ENCODE assay signal across 25 cellular contexts in the genomic region with DNA sequence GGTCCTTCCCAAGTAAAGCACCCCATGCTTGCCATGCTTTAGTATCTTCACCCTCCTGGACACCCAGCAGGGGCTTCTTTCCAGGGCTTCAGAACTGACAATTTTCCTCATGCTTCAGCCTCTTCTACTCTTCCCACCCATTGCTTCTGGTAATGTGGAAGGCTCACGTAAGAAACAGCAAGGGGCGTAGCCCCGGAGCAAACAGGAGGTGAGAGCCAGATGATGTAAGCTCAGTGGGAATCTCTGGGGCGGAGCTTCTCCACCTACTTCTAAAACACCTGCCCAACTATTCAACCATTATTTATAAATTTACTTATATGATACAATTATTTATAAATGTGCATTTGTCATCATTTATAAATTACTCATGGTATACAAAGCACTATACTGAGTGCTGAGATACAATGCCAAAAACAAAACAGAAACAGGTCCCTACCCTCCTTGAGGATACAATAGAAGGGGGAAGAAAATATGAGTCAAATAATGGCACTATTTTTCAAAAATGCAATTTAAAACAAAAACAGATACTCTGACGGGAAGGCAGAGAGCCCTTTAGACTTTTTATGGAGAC.
DNase-seq lines count a peak whose midpoint lies in the region; ATAC-seq and TF ChIP-seq lines count a peak whose summit lies in the region.
"Had no signal": no experiment of that assay in that cellular context is flagged by ENCODE, and none has a peak within 500 bp of the region (broad histone marks: within the 10 kb centered on the region; RNA-seq: fewer than 3 reads in every experiment).

No MANE protein-coding gene starts in this region.

- H3K4me1 ChIP-seq in smooth muscle cell (ENCODE audit: low read depth), result peaks cover 4% of the 10 kb centered on the region

- H3K4me1 Mint-ChIP-seq in WTC11 (peaks cover 23% of the 10 kb centered on the region), endothelial cell (ENCODE audit: unreplicated experiment) (no peaks in the 10 kb centered on the region)
- H3K4me1 Mint-ChIP-seq in activated naive CD8-positive, alpha-beta T cell treated with anti-CD3 and anti-CD28 coated beads, Interleukin-2, amount 50 U/mL, for 24 hours, result no peaks in the 10 kb centered on the region

- CTCF ChIA-PET in WTC11 (lab: Charles Lee), result interaction anchor here (0.8 to 1.0 kb wide), 2 partner anchors 15 to 106 kb away, joined by 3 to 5 read pairs; no protein-coding TSS in a partner anchor

- H3K27me3 ChIP-seq in smooth muscle cell (ENCODE audit: low read depth), result no peaks in the 10 kb centered on the region

- H3K9me3 Mint-ChIP-seq in WTC11 (peaks cover 18% of the 10 kb centered on the region), endothelial cell (ENCODE audit: unreplicated experiment) (no peaks in the 10 kb centered on the region)
- H3K9me3 Mint-ChIP-seq in activated naive CD8-positive, alpha-beta T cell treated with anti-CD3 and anti-CD28 coated beads, Interleukin-2, amount 50 U/mL, for 24 hours, result peaks cover 5% of the 10 kb centered on the region

- no peak overlapping the region for H2AFZ ChIP-seq in smooth muscle cell (ENCODE audit: low read depth)

- H3K36me3 ChIP-seq in smooth muscle cell (ENCODE audit: low read depth), result no peaks in the 10 kb centered on the region

- POLR2A ChIA-PET in WTC11 (lab: Charles Lee), result no interaction called here

- H3K36me3 Mint-ChIP-seq in WTC11, result peaks cover 10% of the 10 kb centered on the region
- H3K36me3 Mint-ChIP-seq in endothelial cell (ENCODE audit: low read depth, unreplicated experiment), result no peaks in the 10 kb centered on the region
- H3K36me3 Mint-ChIP-seq in activated naive CD8-positive, alpha-beta T cell treated with anti-CD3 and anti-CD28 coated beads, Interleukin-2, amount 50 U/mL, for 24 hours (ENCODE audit: low read depth), result no peaks in the 10 kb centered on the region
- H3K36me3 Mint-ChIP-seq: CD8-positive, alpha-beta T cell had no signal

- H3K4me3 ChIP-seq in smooth muscle cell, result no peak overlapping the region
- H3K4me3 ChIP-seq: K562 had no signal

- DNase-seq in NCI-H146 (lab: John Stamatoyannopoulos, UW), result peak; percentile 34
- DNase-seq in NCI-H146 treated with DMSO at 0.1 percent for 48 hours (lab: John Stamatoyannopoulos, UW; ENCODE audit: unreplicated experiment), result no peak
- no peak for DNase-seq in WTC11 (ENCODE audit: low spot score)
- DNase-seq in smooth muscle cell (lab: John Stamatoyannopoulos, UW; ENCODE audit: unreplicated experiment), result no peak
- no peak for DNase-seq in endothelial cell (ENCODE audit: low spot score)
- no peak for DNase-seq in left cardiac atrium
- no peak for DNase-seq in activated naive CD8-positive, alpha-beta T cell treated with anti-CD3 and anti-CD28 coated beads, Interleukin-2, amount 50 U/mL, for 24 hours
- DNase-seq: ACHN; AML-193; C1 segment of cervical spinal cord; CD8-positive, alpha-beta T cell; DND-41; MM.1S; NCI-H1092; NCI-H1436 treated with DMSO at 0.1 percent for 48 hours; NCI-H2029 treated with DMSO at 0.1 percent for 48 hours; NCI-H2171 treated with DMSO at 0.1 percent for 48 hours; NCI-H446; NCI-H526; OCI-M1 had no signal

- H3K27me3 Mint-ChIP-seq in WTC11 (ENCODE audit: low read depth) (peaks cover 2% of the 10 kb centered on the region; the same call in 1 of the 2 replicates), endothelial cell (ENCODE audit: unreplicated experiment) (no peaks in the 10 kb centered on the region)
- H3K27me3 Mint-ChIP-seq in activated naive CD8-positive, alpha-beta T cell treated with anti-CD3 and anti-CD28 coated beads, Interleukin-2, amount 50 U/mL, for 24 hours, result peaks cover 3% of the 10 kb centered on the region

- H3K9ac ChIP-seq in smooth muscle cell (ENCODE audit: low read depth), result no peak overlapping the region

- H3F3A ChIP-seq in smooth muscle cell (ENCODE audit: low read depth), result peaks cover 6% of the 10 kb centered on the region

- no peaks in the 10 kb centered on the region for H3K79me2 ChIP-seq in smooth muscle cell (ENCODE audit: low read depth)

- ATAC-seq in WTC11 (peak; percentile 39; the same call in 1 of the 2 replicates), esophagus mucosa (peak; percentile 66), left cardiac atrium (no peak)
- no peak for ATAC-seq in activated naive CD8-positive, alpha-beta T cell treated with anti-CD3 and anti-CD28 coated beads, Interleukin-2, amount 50 U/mL, for 24 hours
- ATAC-seq: CD8-positive, alpha-beta T cell; HepG2; K562; Right ventricle myocardium inferior had no signal

- intact Hi-C loops in left cardiac atrium (cut with DNase I), result no loop called here

- H3K9me3 ChIP-seq in smooth muscle cell (replicated peaks; ENCODE audit: low read depth), result no peaks in the 10 kb centered on the region

- H3K4me3 Mint-ChIP-seq in WTC11 (no peak overlapping the region), endothelial cell (ENCODE audit: unreplicated experiment) (no peak overlapping the region)
- no peak overlapping the region for H3K4me3 Mint-ChIP-seq in activated naive CD8-positive, alpha-beta T cell treated with anti-CD3 and anti-CD28 coated beads, Interleukin-2, amount 50 U/mL, for 24 hours
- H3K4me3 Mint-ChIP-seq: CD8-positive, alpha-beta T cell had no signal

- H3K27ac ChIP-seq in smooth muscle cell (ENCODE audit: low read depth), result no peak overlapping the region
- H3K27ac ChIP-seq: 22Rv1 had no signal

- H3K27ac Mint-ChIP-seq in WTC11, result no peak overlapping the region
- no peak overlapping the region for H3K27ac Mint-ChIP-seq in endothelial cell (ENCODE audit: unreplicated experiment)
- no peak overlapping the region for H3K27ac Mint-ChIP-seq in activated naive CD8-positive, alpha-beta T cell treated with anti-CD3 and anti-CD28 coated beads, Interleukin-2, amount 50 U/mL, for 24 hours
- H3K27ac Mint-ChIP-seq: CD8-positive, alpha-beta T cell had no signal

- no peaks in the 10 kb centered on the region for H4K20me1 ChIP-seq in smooth muscle cell (ENCODE audit: low read depth)

- 80% methylated on average over 5 of the region's 5 CpGs for WGBS in smooth muscle cell (ENCODE audit: low lambda C conversion rate)

- no peak for TF ChIP-seq CTCF in WTC11 (IDR thresholded peaks at IDR 0.05)
- TF ChIP-seq CTCF in smooth muscle cell (IDR thresholded peaks at IDR 0.05; ENCODE audit: borderline replicate concordance, insufficient read depth, poor library complexity, severe bottlenecking), result no peak
- no peak for TF ChIP-seq CTCF in endothelial cell (IDR thresholded peaks at IDR 0.05; ENCODE audit: unreplicated experiment)

- peak overlapping the region; percentile 26 for H3K4me2 ChIP-seq in smooth muscle cell

TF ChIP-seq in WTC11, 78 proteins besides CTCF, POLR2A, EP300 and RAD21:
- TF ChIP-seq, protein P1, sequence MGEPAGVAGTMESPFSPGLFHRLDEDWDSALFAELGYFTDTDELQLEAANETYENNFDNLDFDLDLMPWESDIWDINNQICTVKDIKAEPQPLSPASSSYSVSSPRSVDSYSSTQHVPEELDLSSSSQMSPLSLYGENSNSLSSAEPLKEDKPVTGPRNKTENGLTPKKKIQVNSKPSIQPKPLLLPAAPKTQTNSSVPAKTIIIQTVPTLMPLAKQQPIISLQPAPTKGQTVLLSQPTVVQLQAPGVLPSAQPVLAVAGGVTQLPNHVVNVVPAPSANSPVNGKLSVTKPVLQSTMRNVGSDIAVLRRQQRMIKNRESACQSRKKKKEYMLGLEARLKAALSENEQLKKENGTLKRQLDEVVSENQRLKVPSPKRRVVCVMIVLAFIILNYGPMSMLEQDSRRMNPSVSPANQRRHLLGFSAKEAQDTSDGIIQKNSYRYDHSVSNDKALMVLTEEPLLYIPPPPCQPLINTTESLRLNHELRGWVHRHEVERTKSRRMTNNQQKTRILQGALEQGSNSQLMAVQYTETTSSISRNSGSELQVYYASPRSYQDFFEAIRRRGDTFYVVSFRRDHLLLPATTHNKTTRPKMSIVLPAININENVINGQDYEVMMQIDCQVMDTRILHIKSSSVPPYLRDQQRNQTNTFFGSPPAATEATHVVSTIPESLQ (CRISPR knock-in tag; IDR thresholded peaks at IDR 0.05), result no peak
- TF ChIP-seq, protein P2, sequence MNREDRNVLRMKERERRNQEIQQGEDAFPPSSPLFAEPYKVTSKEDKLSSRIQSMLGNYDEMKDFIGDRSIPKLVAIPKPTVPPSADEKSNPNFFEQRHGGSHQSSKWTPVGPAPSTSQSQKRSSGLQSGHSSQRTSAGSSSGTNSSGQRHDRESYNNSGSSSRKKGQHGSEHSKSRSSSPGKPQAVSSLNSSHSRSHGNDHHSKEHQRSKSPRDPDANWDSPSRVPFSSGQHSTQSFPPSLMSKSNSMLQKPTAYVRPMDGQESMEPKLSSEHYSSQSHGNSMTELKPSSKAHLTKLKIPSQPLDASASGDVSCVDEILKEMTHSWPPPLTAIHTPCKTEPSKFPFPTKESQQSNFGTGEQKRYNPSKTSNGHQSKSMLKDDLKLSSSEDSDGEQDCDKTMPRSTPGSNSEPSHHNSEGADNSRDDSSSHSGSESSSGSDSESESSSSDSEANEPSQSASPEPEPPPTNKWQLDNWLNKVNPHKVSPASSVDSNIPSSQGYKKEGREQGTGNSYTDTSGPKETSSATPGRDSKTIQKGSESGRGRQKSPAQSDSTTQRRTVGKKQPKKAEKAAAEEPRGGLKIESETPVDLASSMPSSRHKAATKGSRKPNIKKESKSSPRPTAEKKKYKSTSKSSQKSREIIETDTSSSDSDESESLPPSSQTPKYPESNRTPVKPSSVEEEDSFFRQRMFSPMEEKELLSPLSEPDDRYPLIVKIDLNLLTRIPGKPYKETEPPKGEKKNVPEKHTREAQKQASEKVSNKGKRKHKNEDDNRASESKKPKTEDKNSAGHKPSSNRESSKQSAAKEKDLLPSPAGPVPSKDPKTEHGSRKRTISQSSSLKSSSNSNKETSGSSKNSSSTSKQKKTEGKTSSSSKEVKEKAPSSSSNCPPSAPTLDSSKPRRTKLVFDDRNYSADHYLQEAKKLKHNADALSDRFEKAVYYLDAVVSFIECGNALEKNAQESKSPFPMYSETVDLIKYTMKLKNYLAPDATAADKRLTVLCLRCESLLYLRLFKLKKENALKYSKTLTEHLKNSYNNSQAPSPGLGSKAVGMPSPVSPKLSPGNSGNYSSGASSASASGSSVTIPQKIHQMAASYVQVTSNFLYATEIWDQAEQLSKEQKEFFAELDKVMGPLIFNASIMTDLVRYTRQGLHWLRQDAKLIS (CRISPR knock-in tag; IDR thresholded peaks at IDR 0.05; ENCODE audit: borderline replicate concordance), result no peak
- TF ChIP-seq HMGA2 (CRISPR knock-in tag; IDR thresholded peaks at IDR 0.05) (no peak), ZNF138 (CRISPR knock-in tag; conservative IDR thresholded peaks at IDR 0.05) (no peak)

Comparison
In these comparisons a context has a peak if more than half of its experiments do, and no peak if none do; other contexts are left out.
1. ATAC-seq: peak in WTC11 (single experiment) and esophagus mucosa (single experiment); none in left cardiac atrium (0 of 2) and activated naive CD8-positive, alpha-beta T cell treated with anti-CD3 and anti-CD28 coated beads, Interleukin-2, amount 50 U/mL, for 24 hours (single experiment).